Comparison of ENCODE assay signal across 20 cellular contexts in the genomic region with DNA sequence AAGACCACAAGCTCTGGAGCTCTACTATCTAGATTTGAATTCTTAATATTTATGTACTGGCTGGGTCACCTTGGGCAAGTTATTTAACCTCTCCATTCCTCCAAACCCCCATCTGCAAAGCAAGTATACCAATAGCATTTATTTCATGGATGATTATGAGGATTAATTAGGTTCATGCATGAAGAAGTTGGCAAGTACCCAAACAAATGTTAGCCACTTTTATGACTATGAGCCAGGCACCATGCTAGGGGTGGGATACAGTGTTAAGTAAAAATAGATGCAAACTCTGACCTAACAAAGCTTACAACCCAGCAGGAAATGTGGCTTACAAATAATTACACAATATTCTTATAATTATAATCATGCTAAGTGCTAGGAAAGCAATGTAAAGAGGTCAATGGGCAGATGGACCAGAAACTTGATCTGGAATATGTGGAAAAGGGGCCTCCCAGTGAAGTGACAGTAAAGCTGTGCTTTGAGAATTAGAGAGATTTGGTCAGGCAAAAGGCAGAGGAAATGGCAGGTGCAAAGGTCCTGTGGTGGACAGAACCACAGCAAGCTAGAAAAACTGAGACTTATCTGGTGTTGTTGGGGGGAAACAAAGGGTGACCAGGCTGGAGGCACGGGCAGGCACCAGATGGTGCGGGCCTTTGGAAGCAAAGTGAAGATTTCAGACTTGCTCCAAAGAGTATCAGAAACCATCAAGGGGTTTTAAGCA.
"Had no signal": no experiment of that assay in that cellular context is flagged by ENCODE, and none has a peak within 500 bp of the region (broad histone marks: within the 10 kb centered on the region; RNA-seq: fewer than 3 reads in every experiment).

No MANE protein-coding gene starts in this region.

- DNase-seq: activated CD4-positive, alpha-beta T cell treated with anti-CD3 and anti-CD28 coated beads, Interleukin-2, amount 10 ng/mL, durations not matched to agents 7 days and 5 days; activated CD8-positive, alpha-beta memory T cell treated with anti-CD3 and anti-CD28 coated beads for 24 hours; activated CD8-positive, alpha-beta memory T cell treated with anti-CD3 and anti-CD28 coated beads, Interleukin-2, amount 50 U/mL, for 48 hours; activated effector memory CD4-positive, alpha-beta T cell treated with Interleukin-2 at 50 U/mL for 16 hours; activated naive CD4-positive, alpha-beta T cell treated with anti-CD3 and anti-CD28 coated beads, Interleukin-2, amount 50 U/mL, for 16 hours; activated T-cell treated with anti-CD3 and anti-CD28 coated beads, Interleukin-2, amount 50 U/mL, for 48 hours; aorta; colonic mucosa; foreskin melanocyte; glutamatergic neuron; hippocampal formation; islet precursor cell; lower lobe of right lung; natural killer cell; pancreas; stimulated activated CD4-positive, alpha-beta T cell treated with anti-CD3 and anti-CD28 coated beads, Interleukin-4, amount 100 ng/mL, for 24 hours; stomach; T1000; upper lobe of left lung had no signal

- H3K4me3 ChIP-seq: colonic mucosa, lower lobe of right lung, pancreas, stomach, thoracic aorta, upper lobe of left lung had no signal
